Comparison of ENCODE assay signal across 24 cellular contexts in the genomic region with DNA sequence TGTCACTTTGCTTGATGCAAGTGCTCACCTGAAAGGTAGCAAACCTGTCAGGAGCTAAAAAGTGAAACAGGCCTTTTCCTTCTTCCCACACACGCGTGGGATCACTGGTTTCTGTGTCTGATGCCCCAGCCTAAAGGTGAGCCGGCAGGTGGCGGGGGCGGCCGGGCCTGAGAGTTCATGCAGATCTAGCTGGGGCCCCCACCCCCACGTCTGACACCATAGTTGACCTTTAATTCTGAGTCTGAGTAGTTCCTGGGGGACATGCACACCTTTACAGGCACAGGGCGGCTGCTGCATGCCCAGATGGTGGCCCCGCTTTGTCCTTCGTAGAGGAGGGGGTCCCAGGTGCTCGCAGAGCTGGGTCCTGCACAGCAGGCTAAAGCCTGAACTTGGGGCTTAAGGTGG.
"Had no signal": no experiment of that assay in that cellular context is flagged by ENCODE, and none has a peak within 500 bp of the region (broad histone marks: within the 10 kb centered on the region; RNA-seq: fewer than 3 reads in every experiment).

No MANE protein-coding gene starts in this region.

- H3K36me3 Mint-ChIP-seq: naive thymus-derived CD4-positive, alpha-beta T cell; neural progenitor cell; stimulated activated effector memory CD8-positive, alpha-beta T cell treated with anti-CD3 and anti-CD28 coated beads, Interleukin-12 subunit alpha, Interleukin-12 subunit beta, amount 100 ng/mL, for 72 hours had no signal

- H3K9me3 ChIP-seq: gastrocnemius medialis, left ventricle myocardium inferior, psoas muscle, sigmoid colon, stomach, thyroid gland had no signal

- H3K27me3 ChIP-seq: thyroid gland had no signal

- ATAC-seq: esophagus mucosa; gastrocnemius medialis; left cardiac atrium; psoas muscle; right cardiac atrium; stimulated activated effector memory CD8-positive, alpha-beta T cell treated with anti-CD3 and anti-CD28 coated beads, Interleukin-12 subunit alpha, Interleukin-12 subunit beta, amount 100 ng/mL, for 72 hours had no signal

- H3K36me3 ChIP-seq: gastrocnemius medialis, left ventricle myocardium inferior, neural progenitor cell, sigmoid colon, stomach, thyroid gland had no signal

- H3K9me3 Mint-ChIP-seq: naive thymus-derived CD4-positive, alpha-beta T cell; nephron; neural progenitor cell; stimulated activated effector memory CD8-positive, alpha-beta T cell treated with anti-CD3 and anti-CD28 coated beads, Interleukin-12 subunit alpha, Interleukin-12 subunit beta, amount 100 ng/mL, for 72 hours had no signal

- DNase-seq: cerebellar nuclear complex; cortex of kidney; effector CD4-positive, alpha-beta T cell; foreskin fibroblast; gastrocnemius medialis; left cardiac atrium; left ventricle myocardium inferior; mesenchymal stem cell; midbrain; naive thymus-derived CD4-positive, alpha-beta T cell; psoas muscle; sigmoid colon; stimulated activated CD4-positive, alpha-beta T cell treated with anti-CD3 and anti-CD28 coated beads, Interleukin-2, amount 100 ng/mL, for 24 hours; stimulated activated CD4-positive, alpha-beta T cell treated with anti-CD3 and anti-CD28 coated beads, Interleukin-4, amount 100 ng/mL, for 24 hours; stimulated activated naive CD4-positive, alpha-beta T cell treated with Interleukin-2 at 50 U/mL for 16 hours; stomach; thyroid gland; trophoblast cell had no signal

- H3K4me3 ChIP-seq: gastrocnemius medialis, left ventricle myocardium inferior, neural progenitor cell, psoas muscle, sigmoid colon, stomach, thyroid gland had no signal

- H3K4me1 Mint-ChIP-seq: naive thymus-derived CD4-positive, alpha-beta T cell; stimulated activated effector memory CD8-positive, alpha-beta T cell treated with anti-CD3 and anti-CD28 coated beads, Interleukin-12 subunit alpha, Interleukin-12 subunit beta, amount 100 ng/mL, for 72 hours had no signal

- H3K27ac Mint-ChIP-seq: naive thymus-derived CD4-positive, alpha-beta T cell; nephron; stimulated activated effector memory CD8-positive, alpha-beta T cell treated with anti-CD3 and anti-CD28 coated beads, Interleukin-12 subunit alpha, Interleukin-12 subunit beta, amount 100 ng/mL, for 72 hours had no signal

- H3K9ac ChIP-seq: neural progenitor cell had no signal

- H3K4me1 ChIP-seq: gastrocnemius medialis, left ventricle myocardium inferior, neural progenitor cell, psoas muscle, sigmoid colon, thyroid gland had no signal

- H3K4me3 Mint-ChIP-seq: naive thymus-derived CD4-positive, alpha-beta T cell; neural progenitor cell; stimulated activated effector memory CD8-positive, alpha-beta T cell treated with anti-CD3 and anti-CD28 coated beads, Interleukin-12 subunit alpha, Interleukin-12 subunit beta, amount 100 ng/mL, for 72 hours had no signal

- H3K27ac ChIP-seq: epithelial cell of prostate, gastrocnemius medialis, left ventricle myocardium inferior, neural progenitor cell, psoas muscle, sigmoid colon, stomach, thyroid gland had no signal
